In the genomic region with DNA sequence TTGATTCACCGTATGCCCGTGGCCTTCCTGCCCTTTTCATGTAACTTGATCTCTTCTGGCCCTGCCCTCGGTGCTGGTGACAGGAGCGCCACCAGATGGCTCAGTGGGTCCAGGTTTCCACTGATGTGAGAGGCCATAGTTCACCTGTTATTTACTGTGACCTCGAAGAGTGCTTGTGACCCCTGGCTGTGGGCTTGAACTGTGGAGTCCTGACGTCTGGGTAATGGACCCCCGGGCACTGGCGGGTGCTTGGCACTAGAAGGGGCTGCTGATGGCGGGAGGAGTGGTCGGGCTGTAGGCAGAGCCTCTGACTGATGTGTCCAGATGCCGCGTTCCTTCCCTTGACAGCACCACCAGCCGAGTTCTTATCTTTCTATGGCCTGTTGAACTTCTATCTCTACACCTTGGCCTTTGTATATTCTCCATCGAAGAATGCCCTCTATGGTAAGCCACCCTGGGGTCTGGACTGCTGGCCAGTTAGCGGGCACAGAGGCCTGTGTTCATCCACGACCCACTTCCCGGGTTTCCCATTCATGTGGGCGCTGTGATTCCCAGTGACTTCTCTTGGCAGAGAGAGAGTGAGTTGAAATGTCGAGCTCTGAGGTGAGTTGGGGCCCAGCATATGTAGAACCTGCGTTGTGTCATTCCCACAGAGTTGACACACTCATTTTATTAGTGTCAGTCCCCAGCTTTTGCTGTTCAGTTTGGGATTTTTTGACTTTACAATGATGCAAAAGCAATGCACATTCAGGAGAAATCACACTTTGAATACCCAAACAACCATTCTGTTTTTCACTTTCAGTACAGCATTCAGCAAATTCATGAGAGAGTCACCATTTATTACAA, we compare ENCODE assay signal across 1 cellular context.
TF ChIP-seq lines count a peak whose summit lies in the region.

No MANE protein-coding gene starts in this region.

TF ChIP-seq in SK-N-SH treated with all-trans-retinoic acid at 6 μM for 48 hours, 23 proteins besides CTCF, POLR2A, EP300 and RAD21 (continued from another document):
- TF ChIP-seq, protein P1, sequence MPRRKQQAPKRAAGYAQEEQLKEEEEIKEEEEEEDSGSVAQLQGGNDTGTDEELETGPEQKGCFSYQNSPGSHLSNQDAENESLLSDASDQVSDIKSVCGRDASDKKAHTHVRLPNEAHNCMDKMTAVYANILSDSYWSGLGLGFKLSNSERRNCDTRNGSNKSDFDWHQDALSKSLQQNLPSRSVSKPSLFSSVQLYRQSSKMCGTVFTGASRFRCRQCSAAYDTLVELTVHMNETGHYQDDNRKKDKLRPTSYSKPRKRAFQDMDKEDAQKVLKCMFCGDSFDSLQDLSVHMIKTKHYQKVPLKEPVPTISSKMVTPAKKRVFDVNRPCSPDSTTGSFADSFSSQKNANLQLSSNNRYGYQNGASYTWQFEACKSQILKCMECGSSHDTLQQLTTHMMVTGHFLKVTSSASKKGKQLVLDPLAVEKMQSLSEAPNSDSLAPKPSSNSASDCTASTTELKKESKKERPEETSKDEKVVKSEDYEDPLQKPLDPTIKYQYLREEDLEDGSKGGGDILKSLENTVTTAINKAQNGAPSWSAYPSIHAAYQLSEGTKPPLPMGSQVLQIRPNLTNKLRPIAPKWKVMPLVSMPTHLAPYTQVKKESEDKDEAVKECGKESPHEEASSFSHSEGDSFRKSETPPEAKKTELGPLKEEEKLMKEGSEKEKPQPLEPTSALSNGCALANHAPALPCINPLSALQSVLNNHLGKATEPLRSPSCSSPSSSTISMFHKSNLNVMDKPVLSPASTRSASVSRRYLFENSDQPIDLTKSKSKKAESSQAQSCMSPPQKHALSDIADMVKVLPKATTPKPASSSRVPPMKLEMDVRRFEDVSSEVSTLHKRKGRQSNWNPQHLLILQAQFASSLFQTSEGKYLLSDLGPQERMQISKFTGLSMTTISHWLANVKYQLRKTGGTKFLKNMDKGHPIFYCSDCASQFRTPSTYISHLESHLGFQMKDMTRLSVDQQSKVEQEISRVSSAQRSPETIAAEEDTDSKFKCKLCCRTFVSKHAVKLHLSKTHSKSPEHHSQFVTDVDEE (CRISPR knock-in tag; IDR thresholded peaks at IDR 0.05) = no peak
